In genomic region chr5:165407352-165407751, GRCh38 we compare ENCODE assay signal across 8 cellular contexts.
"Had no signal": no experiment of that assay in that cellular context is flagged by ENCODE, and none has a peak within 500 bp of the region (broad histone marks: within the 10 kb centered on the region; RNA-seq: fewer than 3 reads in every experiment).

No MANE protein-coding gene starts in this region.

- DNase-seq: GDM1, GF-D8 had no signal

- ATAC-seq: GM12878 had no signal

- FAIRE-seq: G401.6, GM12878, GM12891, GM12892, GM18507, GM19239 had no signal

- H3K4me3 ChIP-seq: GM12878 had no signal
